ENCODE assay signal across 20 cellular contexts in the genomic region with DNA sequence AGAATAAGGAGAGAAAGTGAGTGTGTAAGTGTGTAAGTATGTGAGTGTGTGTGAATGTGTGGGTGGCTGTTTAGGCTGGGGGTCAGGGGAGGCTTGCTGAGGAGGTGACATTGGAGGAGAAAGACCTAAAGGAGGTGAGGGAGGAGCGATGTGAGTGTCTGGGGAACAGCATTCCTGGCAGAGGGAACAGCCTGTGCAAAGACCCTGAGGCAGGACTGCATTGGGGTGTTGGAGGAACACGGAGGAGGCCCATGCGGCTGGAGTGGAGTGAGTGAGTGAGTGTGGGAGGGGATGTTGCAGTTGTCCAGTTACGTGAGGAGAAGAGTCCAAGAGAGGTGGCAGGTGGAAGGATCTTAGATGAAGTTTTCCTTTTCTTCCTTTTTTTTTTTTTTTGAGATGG. TPM values are rescaled to one million over a fixed set of nuclear protein-coding genes. Genes with fewer than 3 reads are reported as not detected.
DNase-seq lines count a peak whose midpoint lies in the region; ATAC-seq lines count a peak whose summit lies in the region.
"Had no signal": no experiment of that assay in that cellular context is flagged by ENCODE, and none has a peak within 500 bp of the region (broad histone marks: within the 10 kb centered on the region; RNA-seq: fewer than 3 reads in every experiment).

No MANE protein-coding gene starts in this region.

- no peak overlapping the region for H3K27ac ChIP-seq in CD4-positive, CD25-positive, alpha-beta regulatory T cell (ENCODE audit: insufficient read depth, low read length, poor library complexity, severe bottlenecking)
- no peak overlapping the region for H3K27ac ChIP-seq in CD8-positive, alpha-beta memory T cell (ENCODE audit: low read depth, low read length)
- no peak overlapping the region for H3K27ac ChIP-seq in naive thymus-derived CD4-positive, alpha-beta T cell (ENCODE audit: low read depth, low read length)

- no peak overlapping the region for H3K4me3 Mint-ChIP-seq in CD4-positive, CD25-positive, alpha-beta regulatory T cell
- H3K4me3 Mint-ChIP-seq in CD8-positive, alpha-beta memory T cell: no peak overlapping the region
- H3K4me3 Mint-ChIP-seq in activated T-helper 17 cell treated with anti-CD3 and anti-CD28 coated beads, Interleukin-2, amount 50 U/mL, for 72 hours: no peak overlapping the region
- H3K4me3 Mint-ChIP-seq in naive thymus-derived CD4-positive, alpha-beta T cell: peak overlapping the region in 2 of 10 donors; percentile 17 to 25
- H3K4me3 Mint-ChIP-seq: CD14-positive monocyte had no signal

- H3K4me3 ChIP-seq in CD4-positive, CD25-positive, alpha-beta regulatory T cell (ENCODE audit: low read depth, low read length): no peak overlapping the region
- H3K4me3 ChIP-seq in CD8-positive, alpha-beta memory T cell (ENCODE audit: low read length): no peak overlapping the region
- no peak overlapping the region for H3K4me3 ChIP-seq in naive thymus-derived CD4-positive, alpha-beta T cell (ENCODE audit: low read length)

- no peaks in the 10 kb centered on the region for H3K36me3 Mint-ChIP-seq in CD4-positive, CD25-positive, alpha-beta regulatory T cell
- H3K36me3 Mint-ChIP-seq in CD8-positive, alpha-beta memory T cell: peaks cover 0 to 1% (median 0%) of the 10 kb centered on the region in 3 donors
- H3K36me3 Mint-ChIP-seq in activated T-helper 17 cell treated with anti-CD3 and anti-CD28 coated beads, Interleukin-2, amount 50 U/mL, for 72 hours (ENCODE audit: low read depth): no peaks in the 10 kb centered on the region
- no peaks in the 10 kb centered on the region for H3K36me3 Mint-ChIP-seq in naive thymus-derived CD4-positive, alpha-beta T cell
- H3K36me3 Mint-ChIP-seq: CD14-positive monocyte, IgD-negative memory B cell had no signal

- POLR2A ChIA-PET in CD8-positive, alpha-beta memory T cell (lab: Charles Lee): no interaction called here
- POLR2A ChIA-PET in naive thymus-derived CD4-positive, alpha-beta T cell (lab: Charles Lee): no interaction called here

- H3K36me3 ChIP-seq in CD4-positive, CD25-positive, alpha-beta regulatory T cell (ENCODE audit: control insufficient read depth, insufficient read depth, low read length): no peaks in the 10 kb centered on the region
- no peaks in the 10 kb centered on the region for H3K36me3 ChIP-seq in CD8-positive, alpha-beta memory T cell (ENCODE audit: insufficient read depth, low read length)
- no peaks in the 10 kb centered on the region for H3K36me3 ChIP-seq in naive thymus-derived CD4-positive, alpha-beta T cell (ENCODE audit: control insufficient read depth in 2 of 3, insufficient read depth in 3 of 3, low read length in 3 of 3)

- CTCF ChIA-PET in CD8-positive, alpha-beta memory T cell (lab: Charles Lee): interaction anchor here (2.0 kb wide), 1 partner anchor 32 kb away, joined by 11 read pairs; no protein-coding TSS in a partner anchor
- CTCF ChIA-PET in naive thymus-derived CD4-positive, alpha-beta T cell (lab: Charles Lee): no interaction called here

- peak overlapping the region in 2 of 3 donors; percentile 67 to 85 for H3K27ac Mint-ChIP-seq in CD4-positive, CD25-positive, alpha-beta regulatory T cell
- peak overlapping the region in 6 of 8 donors; percentile 26 to 86 (median 43) for H3K27ac Mint-ChIP-seq in CD8-positive, alpha-beta memory T cell
- peak overlapping the region; percentile 4 for H3K27ac Mint-ChIP-seq in activated T-helper 17 cell treated with anti-CD3 and anti-CD28 coated beads, Interleukin-2, amount 50 U/mL, for 72 hours
- peak overlapping the region in 7 of 9 donors; percentile 7 to 77 (median 43) for H3K27ac Mint-ChIP-seq in naive thymus-derived CD4-positive, alpha-beta T cell

- DNase-seq in CD4-positive, CD25-positive, alpha-beta regulatory T cell: no peak
- DNase-seq in CD8-positive, alpha-beta memory T cell: no peak
- DNase-seq in naive thymus-derived CD4-positive, alpha-beta T cell: no peak
- DNase-seq in NCI-H1694 (lab: John Stamatoyannopoulos, UW) (no peak), pons (ENCODE audit: low spot score) (no peak)
- no peak for DNase-seq in NK-92 treated with Interleukin-12 subunit alpha and Interleukin-12 subunit beta, amount 100 ng/mL, for 24 hours (lab: John Stamatoyannopoulos, UW)
- DNase-seq: AML-193, Caco-2, GDM1, HCEC 1CT, NCI-H1105, NCI-H2227 treated with DMSO at 0.1 percent for 48 hours, NCI-H510A treated with DMSO at 0.1 percent for 48 hours, NCI-H774, OCI-M1, Right ventricle myocardium superior had no signal

- H3K4me1 Mint-ChIP-seq in CD4-positive, CD25-positive, alpha-beta regulatory T cell: peaks cover 0 to 22% (median 5%) of the 10 kb centered on the region in 4 donors
- peaks cover 43 to 56% (median 54%) of the 10 kb centered on the region in 3 donors for H3K4me1 Mint-ChIP-seq in CD8-positive, alpha-beta memory T cell
- peaks cover 11% of the 10 kb centered on the region for H3K4me1 Mint-ChIP-seq in activated T-helper 17 cell treated with anti-CD3 and anti-CD28 coated beads, Interleukin-2, amount 50 U/mL, for 72 hours
- H3K4me1 Mint-ChIP-seq in naive thymus-derived CD4-positive, alpha-beta T cell: peaks cover 21 to 44% (median 30%) of the 10 kb centered on the region in 7 donors

- H3K9me3 ChIP-seq in CD4-positive, CD25-positive, alpha-beta regulatory T cell (ENCODE audit: control insufficient read depth in 2 of 2, low read length in 2 of 2): no peaks in the 10 kb centered on the region
- no peaks in the 10 kb centered on the region for H3K9me3 ChIP-seq in CD8-positive, alpha-beta memory T cell (ENCODE audit: low read length)
- no peaks in the 10 kb centered on the region for H3K9me3 ChIP-seq in naive thymus-derived CD4-positive, alpha-beta T cell (ENCODE audit: control insufficient read depth in 2 of 3, low read length in 3 of 3)
- H3K9me3 ChIP-seq: Caco-2 had no signal

- intact Hi-C loops in naive thymus-derived CD4-positive, alpha-beta T cell (cut with micrococcal nuclease): no loop called here

- no peaks in the 10 kb centered on the region for H3K27me3 ChIP-seq in CD4-positive, CD25-positive, alpha-beta regulatory T cell (ENCODE audit: control insufficient read depth, insufficient read depth, low read length)
- no peaks in the 10 kb centered on the region for H3K27me3 ChIP-seq in CD8-positive, alpha-beta memory T cell (ENCODE audit: insufficient read depth, low read length, poor library complexity, severe bottlenecking)
- H3K27me3 ChIP-seq in naive thymus-derived CD4-positive, alpha-beta T cell (ENCODE audit: control insufficient read depth in 2 of 2, insufficient read depth in 2 of 2, low read length in 2 of 2): no peaks in the 10 kb centered on the region

- ATAC-seq in CD4-positive, CD25-positive, alpha-beta regulatory T cell (ENCODE audit: low read depth in 2 of 2): no peak
- ATAC-seq in activated T-helper 17 cell treated with anti-CD3 and anti-CD28 coated beads, Interleukin-2, amount 50 U/mL, for 72 hours (replicated peaks): no peak
- no peak for ATAC-seq in naive thymus-derived CD4-positive, alpha-beta T cell

- peaks cover 14% of the 10 kb centered on the region for H3K4me1 ChIP-seq in CD4-positive, CD25-positive, alpha-beta regulatory T cell (ENCODE audit: control insufficient read depth, insufficient read depth, low read length, poor library complexity, severe bottlenecking)
- peaks cover 38% of the 10 kb centered on the region for H3K4me1 ChIP-seq in CD8-positive, alpha-beta memory T cell (ENCODE audit: insufficient read depth, low read length)
- peaks cover 14 to 17% of the 10 kb centered on the region in 2 donors for H3K4me1 ChIP-seq in naive thymus-derived CD4-positive, alpha-beta T cell (ENCODE audit: control insufficient read depth in 2 of 2, insufficient read depth in 2 of 2, low read length in 2 of 2)
- H3K4me1 ChIP-seq: Caco-2 had no signal

- no peaks in the 10 kb centered on the region for H3K9me3 Mint-ChIP-seq in CD4-positive, CD25-positive, alpha-beta regulatory T cell
- no peaks in the 10 kb centered on the region for H3K9me3 Mint-ChIP-seq in CD8-positive, alpha-beta memory T cell
- H3K9me3 Mint-ChIP-seq in activated T-helper 17 cell treated with anti-CD3 and anti-CD28 coated beads, Interleukin-2, amount 50 U/mL, for 72 hours: no peaks in the 10 kb centered on the region
- peaks cover 0 to 3% (median 0%) of the 10 kb centered on the region in 11 donors for H3K9me3 Mint-ChIP-seq in naive thymus-derived CD4-positive, alpha-beta T cell

- H3K27me3 Mint-ChIP-seq in CD4-positive, CD25-positive, alpha-beta regulatory T cell: no peaks in the 10 kb centered on the region
- H3K27me3 Mint-ChIP-seq in CD8-positive, alpha-beta memory T cell: no peaks in the 10 kb centered on the region
- H3K27me3 Mint-ChIP-seq in activated T-helper 17 cell treated with anti-CD3 and anti-CD28 coated beads, Interleukin-2, amount 50 U/mL, for 72 hours: no peaks in the 10 kb centered on the region
- peaks cover 0 to 5% (median 0%) of the 10 kb centered on the region in 5 donors for H3K27me3 Mint-ChIP-seq in naive thymus-derived CD4-positive, alpha-beta T cell

RNA-seq across cellular contexts. Expression of a gene that starts 31.8 kb away (rescaled TPM):
- not detected for total RNA-seq in CD4-positive, CD25-positive, alpha-beta regulatory T cell
- polyA plus RNA-seq in CD4-positive, CD25-positive, alpha-beta regulatory T cell: not detected
- total RNA-seq in CD8-positive, alpha-beta memory T cell: not detected
- not detected for polyA plus RNA-seq in CD8-positive, alpha-beta memory T cell
- total RNA-seq in activated T-helper 17 cell treated with anti-CD3 and anti-CD28 coated beads, Interleukin-2, amount 50 U/mL, for 72 hours: not detected
- not detected for total RNA-seq in naive thymus-derived CD4-positive, alpha-beta T cell
- polyA plus RNA-seq in naive thymus-derived CD4-positive, alpha-beta T cell: not detected
- total RNA-seq: Caco-2, Daoy, Right ventricle myocardium superior had no signal
- polyA plus RNA-seq: CD14-positive monocyte, IgD-negative memory B cell had no signal

RNA-seq across cellular contexts. Expression of a gene that starts 36.3 kb away (rescaled TPM):
- total RNA-seq in CD4-positive, CD25-positive, alpha-beta regulatory T cell: not detected
- not detected for polyA plus RNA-seq in CD4-positive, CD25-positive, alpha-beta regulatory T cell
- not detected for total RNA-seq in CD8-positive, alpha-beta memory T cell
- polyA plus RNA-seq in CD8-positive, alpha-beta memory T cell: not detected
- total RNA-seq in activated T-helper 17 cell treated with anti-CD3 and anti-CD28 coated beads, Interleukin-2, amount 50 U/mL, for 72 hours: not detected
- not detected for total RNA-seq in naive thymus-derived CD4-positive, alpha-beta T cell
- not detected for polyA plus RNA-seq in naive thymus-derived CD4-positive, alpha-beta T cell
- total RNA-seq: Caco-2, Daoy, Right ventricle myocardium superior had no signal
- polyA plus RNA-seq: CD14-positive monocyte, IgD-negative memory B cell had no signal

RNA-seq across cellular contexts. Expression of a gene that starts 51.7 kb away (rescaled TPM):
- 17.9 TPM for total RNA-seq in CD4-positive, CD25-positive, alpha-beta regulatory T cell
- 1 to 10 TPM in 1 of 4 donors, under 1 TPM in 3; 0.42 to 1.2 (median 0.52) TPM for polyA plus RNA-seq in CD4-positive, CD25-positive, alpha-beta regulatory T cell
- total RNA-seq in CD8-positive, alpha-beta memory T cell: 10 to 100 TPM; 13.2 to 16.2 TPM
- polyA plus RNA-seq in CD8-positive, alpha-beta memory T cell: 1.3 TPM
- 1 to 10 TPM; 2.5 to 7.4 TPM for total RNA-seq in activated T-helper 17 cell treated with anti-CD3 and anti-CD28 coated beads, Interleukin-2, amount 50 U/mL, for 72 hours
- 100 to 1,000 TPM in 1 of 5 experiments, 10 to 100 TPM in 3, 1 to 10 TPM in 1; 8.2 to 102 (median 88.9) TPM for total RNA-seq in naive thymus-derived CD4-positive, alpha-beta T cell
- polyA plus RNA-seq in naive thymus-derived CD4-positive, alpha-beta T cell: 1 to 10 TPM; 1.5 to 3.4 TPM
- polyA plus RNA-seq: CD14-positive monocyte, IgD-negative memory B cell had no signal

RNA-seq across cellular contexts. Expression of a gene that starts 59.2 kb away (rescaled TPM):
- total RNA-seq in CD4-positive, CD25-positive, alpha-beta regulatory T cell: not detected
- not detected for polyA plus RNA-seq in CD4-positive, CD25-positive, alpha-beta regulatory T cell
- total RNA-seq in CD8-positive, alpha-beta memory T cell: not detected
- not detected for polyA plus RNA-seq in CD8-positive, alpha-beta memory T cell
- not detected for total RNA-seq in activated T-helper 17 cell treated with anti-CD3 and anti-CD28 coated beads, Interleukin-2, amount 50 U/mL, for 72 hours
- under 1 TPM in 1 of 5 experiments, not detected in 4; 0.12 TPM for total RNA-seq in naive thymus-derived CD4-positive, alpha-beta T cell
- polyA plus RNA-seq in naive thymus-derived CD4-positive, alpha-beta T cell: not detected
- total RNA-seq: Caco-2, Daoy, Right ventricle myocardium superior had no signal
- polyA plus RNA-seq: CD14-positive monocyte, IgD-negative memory B cell had no signal

Comparison
In these comparisons a context has a peak if more than half of its experiments do, and no peak if none do; other contexts are left out.
1. H3K27ac Mint-ChIP-seq: peak in every context shown above with its lines; median percentile 76 in CD4-positive, CD25-positive, alpha-beta regulatory T cell; 43 in CD8-positive, alpha-beta memory T cell; 43 in naive thymus-derived CD4-positive, alpha-beta T cell; 4 in activated T-helper 17 cell treated with anti-CD3 and anti-CD28 coated beads, Interleukin-2, amount 50 U/mL, for 72 hours.